In genomic region chr4:40737882-40738281, GRCh38 we compare ENCODE assay signal across 1 cellular context.
TF ChIP-seq lines count a peak whose summit lies in the region.

No MANE protein-coding gene starts in this region.

TF ChIP-seq in WTC11, 78 proteins besides CTCF, POLR2A, EP300 and RAD21 (continued from another document):
- TF ChIP-seq STAT6 (CRISPR knock-in tag; conservative IDR thresholded peaks at IDR 0.05; ENCODE audit: low read depth) = no peak
- no peak for TF ChIP-seq CREM (CRISPR knock-in tag; IDR thresholded peaks at IDR 0.05)
- TF ChIP-seq AR (CRISPR knock-in tag; IDR thresholded peaks at IDR 0.05) = no peak
- no peak for TF ChIP-seq FOXK1 (CRISPR knock-in tag; IDR thresholded peaks at IDR 0.05)
